ENCODE assay signal across 1 cellular context in the genomic region with DNA sequence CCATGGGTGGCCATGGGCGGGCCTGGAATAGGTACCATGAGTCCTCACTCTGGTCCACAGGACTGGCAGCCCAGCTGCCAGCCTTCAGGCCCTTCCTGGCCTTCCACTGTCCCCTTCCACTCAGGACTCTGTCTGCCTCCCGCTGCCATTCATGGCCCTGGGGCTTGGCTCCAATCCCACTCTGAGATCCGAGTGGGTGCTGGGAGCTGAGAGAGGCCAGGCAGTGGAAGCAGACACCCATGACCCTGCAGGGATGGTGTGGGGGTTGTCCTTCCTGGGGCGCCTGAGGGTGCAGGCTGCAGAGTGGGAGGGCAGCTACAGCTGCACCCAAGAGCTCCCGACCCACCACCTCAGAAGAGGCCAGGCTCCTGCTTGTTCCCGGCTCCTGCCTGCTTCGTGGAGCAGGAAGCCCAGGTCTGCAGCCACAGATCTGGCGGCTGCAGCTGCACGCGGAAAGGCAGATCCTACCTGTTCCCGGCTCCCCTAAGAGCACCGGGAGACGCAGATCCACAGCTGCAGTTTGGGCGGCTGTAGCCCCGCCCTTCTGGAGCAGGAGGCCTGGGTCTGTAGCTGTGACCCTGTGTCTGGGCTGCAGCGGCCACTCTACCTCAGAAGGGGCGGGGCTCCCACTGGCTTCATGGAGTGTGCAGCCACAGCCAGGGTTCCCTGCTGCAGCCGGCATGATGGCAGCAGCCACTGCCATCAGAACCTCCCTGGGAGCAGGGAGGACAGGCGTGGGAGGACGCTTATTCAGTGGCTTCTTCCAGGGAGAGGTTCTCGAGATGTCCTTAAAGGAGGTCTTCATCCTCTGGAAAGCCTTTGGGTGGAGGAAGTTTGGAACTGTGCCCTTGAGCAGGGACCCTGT.
TF ChIP-seq lines count a peak whose summit lies in the region.

No MANE protein-coding gene starts in this region.

TF ChIP-seq in HepG2, 621 proteins besides CTCF, POLR2A, EP300 and RAD21:
- no peak for TF ChIP-seq ZNF788 (CRISPR knock-in tag; IDR thresholded peaks at IDR 0.05; ENCODE audit: borderline replicate concordance)
- TF ChIP-seq ISL2 (CRISPR knock-in tag; IDR thresholded peaks at IDR 0.05): no peak
- no peak for TF ChIP-seq JARID2 (CRISPR knock-in tag; IDR thresholded peaks at IDR 0.05; ENCODE audit: insufficient replicate concordance)
- TF ChIP-seq ZNF263 (CRISPR knock-in tag; IDR thresholded peaks at IDR 0.05): no peak
- peak; percentile 55 for TF ChIP-seq AGO2 (optimal IDR thresholded peaks at IDR 0.05; ENCODE audit: low read depth, low read length)
- TF ChIP-seq SAFB2 (CRISPR knock-in tag; IDR thresholded peaks at IDR 0.05; ENCODE audit: borderline replicate concordance, low read depth): no peak
- no peak for TF ChIP-seq ZNF101 (CRISPR knock-in tag; IDR thresholded peaks at IDR 0.05; ENCODE audit: borderline replicate concordance, low read depth)
